ENCODE assay signal across 14 cellular contexts in the genomic region with DNA sequence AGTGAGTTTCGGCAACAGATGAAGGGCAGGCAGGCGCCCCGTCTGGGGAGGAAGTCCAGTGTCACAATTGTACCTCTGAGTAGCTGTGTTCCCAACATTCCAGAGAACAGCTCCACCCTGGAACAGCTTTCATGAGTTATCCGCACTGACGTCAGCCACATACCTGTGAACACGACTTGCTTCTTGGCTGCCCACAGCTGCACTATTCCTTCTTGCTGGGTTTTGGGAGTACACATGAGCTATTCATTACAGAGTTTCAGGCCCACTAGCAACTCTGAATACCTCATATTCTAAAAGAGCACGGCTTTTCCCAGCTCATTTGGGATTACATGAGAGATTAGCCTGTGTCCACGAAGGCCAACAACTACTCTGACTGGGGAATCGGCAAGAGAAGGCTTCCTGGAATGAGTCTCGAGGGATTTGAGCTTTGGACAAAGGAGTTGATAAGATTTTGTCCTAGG. TPM values are rescaled to one million over a fixed set of nuclear protein-coding genes. Genes with fewer than 3 reads are reported as not detected.
A peak's percentile ranks its signal among the peaks of the same experiment; 100 is the strongest.
DNase-seq lines count a peak whose midpoint lies in the region; ATAC-seq and TF ChIP-seq lines count a peak whose summit lies in the region.
"Had no signal": no experiment of that assay in that cellular context is flagged by ENCODE, and none has a peak within 500 bp of the region (broad histone marks: within the 10 kb centered on the region; RNA-seq: fewer than 3 reads in every experiment).

No MANE protein-coding gene starts in this region.

- DNase-seq in NCI-H82 (lab: John Stamatoyannopoulos, UW), result peak; percentile 67
- DNase-seq in colonic mucosa, result peak; percentile 70
- DNase-seq in left kidney (ENCODE audit: low read depth, low spot score), result peak; percentile 35
- peak; percentile 79 for DNase-seq in stomach
- no peak for DNase-seq in stimulated activated CD4-positive, alpha-beta T cell treated with anti-CD3 and anti-CD28 coated beads, Interleukin-12 subunit alpha, Interleukin-12 subunit beta, amount 100 ng/mL, for 4 hours
- DNase-seq: caudate nucleus; CD4-positive, alpha-beta memory T cell; NCI-H1417 treated with DMSO at 0.1 percent for 48 hours; NCI-H526 treated with DMSO at 0.1 percent for 48 hours; ovary; stimulated activated naive CD8-positive, alpha-beta T cell treated with anti-CD3 and anti-CD28 coated beads, Interleukin-15, Interleukin-2, amounts not matched to agents 100 U/mL and 50 U/mL, for 24 hours had no signal

- H3K4me1 ChIP-seq in colonic mucosa (no peaks in the 10 kb centered on the region), stomach (peaks cover 0 to 27% (median 17%) of the 10 kb centered on the region in 4 donors)

- H3K27me3 ChIP-seq in colonic mucosa (no peaks in the 10 kb centered on the region), stomach (no peaks in the 10 kb centered on the region)
- H3K27me3 ChIP-seq: ovary had no signal

- intact Hi-C loops in colonic mucosa (cut with DNase I) (no loop called here), stomach (cut with DNase I; ENCODE audit: low total_unique reads) (no loop called here)

- H3K9ac ChIP-seq in colonic mucosa (ENCODE audit: low read depth in 2 of 2, low read length in 2 of 2), result peak overlapping the region in 1 of 2 donors; percentile 62

- WGBS in stomach, 5 donors, result 28 to 61% (median 41%) methylated on average over 10 of the region's 10 CpGs

- no peak for ATAC-seq in HG03095 (IDR thresholded peaks at IDR 0.05; ENCODE audit: unreplicated experiment)
- ATAC-seq in GM19452 (IDR thresholded peaks at IDR 0.05; ENCODE audit: unreplicated experiment), result no peak
- no peak for ATAC-seq in GM21576 (IDR thresholded peaks at IDR 0.05; ENCODE audit: unreplicated experiment)

- no peaks in the 10 kb centered on the region for H3K9me3 ChIP-seq in colonic mucosa
- no peaks in the 10 kb centered on the region for H3K9me3 ChIP-seq in stomach
- H3K9me3 ChIP-seq: ovary had no signal

- H3K36me3 ChIP-seq in colonic mucosa, result no peaks in the 10 kb centered on the region
- no peaks in the 10 kb centered on the region for H3K36me3 ChIP-seq in stomach
- H3K36me3 ChIP-seq: ovary had no signal

- H3K27ac ChIP-seq in colonic mucosa (peak overlapping the region; percentile 51), stomach (peak overlapping the region; percentile 73 to 87 (median 77))
- H3K27ac ChIP-seq: ovary had no signal

- H3K4me3 ChIP-seq in colonic mucosa, result no peak overlapping the region
- H3K4me3 ChIP-seq in stomach, result no peak overlapping the region
- H3K4me3 ChIP-seq: ovary had no signal

- no peak for TF ChIP-seq EP300 in stomach (IDR thresholded peaks at IDR 0.05)

- TF ChIP-seq CTCF in colonic mucosa (IDR thresholded peaks at IDR 0.05) (no peak), stomach (IDR thresholded peaks at IDR 0.05) (no peak)

- no peak for TF ChIP-seq POLR2A in stomach (IDR thresholded peaks at IDR 0.05)

RNA-seq across cellular contexts. Expression of gene MAPK1IP1L, which starts 26.3 kb away (rescaled TPM):
- 10 to 100 TPM; 79.8 to 83.2 TPM for total RNA-seq in colonic mucosa
- 10 to 100 TPM in 4 of 5 donors, 1 to 10 TPM in 1; 7.0 to 53.1 (median 29.9) TPM for total RNA-seq in stomach
- 10 to 100 TPM; 22.9 to 50.9 (median 27.2) TPM for polyA plus RNA-seq in stomach

RNA-seq across cellular contexts. Expression of gene SOCS4, which starts 50.7 kb away (rescaled TPM):
- total RNA-seq in colonic mucosa (10 to 100 TPM; 15.9 to 23.7 TPM), stomach (10 to 100 TPM in 4 of 5 donors, 1 to 10 TPM in 1; 4.3 to 29.2 (median 18.1) TPM)
- polyA plus RNA-seq in stomach, result 1 to 10 TPM; 4.1 to 8.4 (median 7.1) TPM

RNA-seq across cellular contexts. Expression of gene WDHD1, which starts 50.8 kb away (rescaled TPM):
- total RNA-seq in colonic mucosa (10 to 100 TPM in 1 of 2 donors, 1 to 10 TPM in 1; 5.8 to 22.6 TPM), stomach (10 to 100 TPM in 1 of 5 donors, 1 to 10 TPM in 1, under 1 TPM in 2, not detected in 1; 0.29 to 15.6 (median 4.4) TPM)
- 1 to 10 TPM in 2 of 3 donors, under 1 TPM in 1; 0.87 to 1.6 (median 1.2) TPM for polyA plus RNA-seq in stomach

RNA-seq across cellular contexts. Expression of gene LGALS3, which starts 51.3 kb away (rescaled TPM):
- 1,000 to 10,000 TPM; 1,592 to 1,798 TPM for total RNA-seq in colonic mucosa
- total RNA-seq in stomach, result 100 to 1,000 TPM; 163 to 275 (median 222) TPM
- polyA plus RNA-seq in stomach, result 100 to 1,000 TPM; 415 to 676 (median 423) TPM
